8 cellular contexts compared by ENCODE assay signal in the genomic region with DNA sequence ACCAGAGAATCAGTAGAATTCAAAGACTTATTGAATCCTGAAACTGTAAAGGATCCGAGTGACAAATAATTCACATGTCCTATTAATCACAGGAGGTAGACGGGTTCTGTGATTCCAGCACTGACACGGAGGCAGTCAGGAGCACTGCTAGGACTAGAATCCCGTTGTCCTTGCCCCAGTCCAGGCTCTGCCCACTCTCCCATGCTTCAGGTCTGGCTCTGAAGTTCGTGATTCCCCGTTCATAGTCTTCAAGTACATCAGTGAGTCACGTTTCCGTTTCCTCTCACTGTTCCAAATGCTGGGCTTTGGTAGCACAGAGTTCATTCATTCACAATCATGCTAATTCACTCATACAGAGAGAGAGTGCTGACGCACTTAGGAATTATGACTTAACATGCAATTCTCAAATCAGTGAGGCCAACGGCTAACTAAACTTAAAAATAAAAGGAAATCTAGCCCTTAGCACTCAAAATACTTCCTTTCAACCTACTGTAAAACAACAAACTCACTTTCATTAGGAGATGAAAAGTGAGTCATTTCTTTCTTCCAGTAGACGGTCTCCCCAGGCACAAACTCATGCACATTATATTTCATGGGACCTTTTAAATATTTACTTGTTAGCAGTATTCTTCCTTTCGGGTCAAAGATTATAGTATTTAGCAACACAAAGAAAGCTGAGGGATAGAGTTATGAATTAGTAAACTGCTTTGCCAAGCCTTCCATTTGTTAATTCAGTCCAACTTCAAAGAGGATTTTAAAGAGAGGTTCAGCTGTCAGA.
DNase-seq lines count a peak whose midpoint lies in the region; ATAC-seq and TF ChIP-seq lines count a peak whose summit lies in the region.

No MANE protein-coding gene starts in this region.

- H3K4me3 Mint-ChIP-seq in Calu3 (ENCODE audit: low read depth, unreplicated experiment): peak overlapping the region; percentile 54

- no peaks in the 10 kb centered on the region for H3K27me3 Mint-ChIP-seq in Calu3 (ENCODE audit: unreplicated experiment)

- peak overlapping the region; percentile 1 for H3K27ac ChIP-seq in temporal lobe (ENCODE audit: low read depth, low read length)

- H3K36me3 ChIP-seq in mucosa of descending colon (ENCODE audit: low read depth): peaks cover 6% of the 10 kb centered on the region

- H3K4me1 ChIP-seq in mucosa of descending colon (ENCODE audit: low read depth): peaks cover 16% of the 10 kb centered on the region

- no peaks in the 10 kb centered on the region for H3K9me3 ChIP-seq in mucosa of descending colon

- DNase-seq in Calu3: peak; percentile 33
- DNase-seq in T1000 (lab: John Stamatoyannopoulos, UW): peak; percentile 31
- peak; percentile 99 for DNase-seq in dermis blood vessel endothelial cell
- peak in 1 of 3 donors; percentile 59 for DNase-seq in mucosa of descending colon
- DNase-seq in effector CD8-positive, alpha-beta T cell (lab: John Stamatoyannopoulos, UW): no peak

- CTCF ChIA-PET in Calu3 (lab: Charles Lee): interaction anchor here (0.6 to 1.1 kb wide), 3 partner anchors 52 to 172 kb away, joined by 3 read pairs; no protein-coding TSS in a partner anchor

- no peak overlapping the region for H3K4me3 ChIP-seq in mucosa of descending colon

- H3K27ac Mint-ChIP-seq in Calu3 (ENCODE audit: unreplicated experiment): peak overlapping the region; percentile 92

- no TSS peak for BruUV-seq in Calu3 (replicated peaks; lab: Mats Ljungman, UMichigan)

- ATAC-seq in GM21423 (IDR thresholded peaks at IDR 0.05; ENCODE audit: unreplicated experiment) (peak; percentile 79), HG03575 (IDR thresholded peaks at IDR 0.05; ENCODE audit: extremely low read depth, insufficient number of reproducible peaks, low FRiP score, unreplicated experiment) (peak; percentile 67), mucosa of descending colon (peak; percentile 94)

- no peaks in the 10 kb centered on the region for H3K9me3 Mint-ChIP-seq in Calu3 (ENCODE audit: low read depth, unreplicated experiment)

- H3K4me1 Mint-ChIP-seq in Calu3 (ENCODE audit: low read depth, unreplicated experiment): peaks cover 34% of the 10 kb centered on the region

- TF ChIP-seq CTCF in Calu3 (IDR thresholded peaks at IDR 0.05; ENCODE audit: unreplicated experiment) (no peak), mucosa of descending colon (IDR thresholded peaks at IDR 0.05) (no peak)

- intact Hi-C loops in Calu3 (cut with micrococcal nuclease; ENCODE audit: unreplicated experiment): loop anchor here (5.0 to 10.0 kb wide), 2 partner anchors 99 to 168 kb away; no protein-coding TSS in a partner anchor
- intact Hi-C loops in mucosa of descending colon (cut with DNase I, micrococcal nuclease): loop anchor here (5.0 to 10.0 kb wide), 3 partner anchors 166 to 468 kb away; no protein-coding TSS in a partner anchor

- H3K36me3 Mint-ChIP-seq in Calu3 (ENCODE audit: insufficient read depth, unreplicated experiment): no peaks in the 10 kb centered on the region
